In genomic region chr15:56241374-56242085, GRCh38 we compare ENCODE assay signal across 9 cellular contexts. TPM values are rescaled to one million over a fixed set of nuclear protein-coding genes. Genes with fewer than 3 reads are reported as not detected.
DNase-seq lines count a peak whose midpoint lies in the region; ATAC-seq and TF ChIP-seq lines count a peak whose summit lies in the region.
"Had no signal": no experiment of that assay in that cellular context is flagged by ENCODE, and none has a peak within 500 bp of the region (broad histone marks: within the 10 kb centered on the region; RNA-seq: fewer than 3 reads in every experiment).

No MANE protein-coding gene starts in this region.

- H3K27ac Mint-ChIP-seq in memory B cell: no peak overlapping the region

- H3K4me3 Mint-ChIP-seq in memory B cell: peak overlapping the region; percentile 24

- no peak for ATAC-seq in memory B cell (ENCODE audit: low read depth)

- peaks cover 30% of the 10 kb centered on the region for H3K4me1 Mint-ChIP-seq in memory B cell

- H3K27me3 Mint-ChIP-seq in memory B cell: no peaks in the 10 kb centered on the region

- H3K4me3 ChIP-seq in BE2C (ENCODE audit: low read depth, low read length) (peak overlapping the region; percentile 95), HFF-Myc (replicated peaks; ENCODE audit: low read depth, low read length) (peak overlapping the region; percentile 71), astrocyte of the spinal cord (ENCODE audit: low read depth, low read length) (peak overlapping the region; percentile 69)

- H3K9me3 Mint-ChIP-seq in memory B cell: no peaks in the 10 kb centered on the region

- H3K27me3 ChIP-seq in BE2C: no peaks in the 10 kb centered on the region

- H3K4me1 ChIP-seq in BE2C: peaks cover 9% of the 10 kb centered on the region; the same call in 1 of the 2 replicates

- in situ Hi-C loops in astrocyte of the spinal cord (cut with HindIII; ENCODE audit: low sequenced_read_pairs): no loop called here

- H3K36me3 ChIP-seq in BE2C: peaks cover 9% of the 10 kb centered on the region

- TF ChIP-seq CTCF in BE2C (IDR thresholded peaks at IDR 0.05; ENCODE audit: low read depth, low read length) (no peak), HFF-Myc (IDR thresholded peaks at IDR 0.05; ENCODE audit: low read depth, low read length, missing control alignments) (no peak), astrocyte of the spinal cord (IDR thresholded peaks at IDR 0.05; ENCODE audit: low read depth, low read length) (no peak)

- no peaks in the 10 kb centered on the region for H3K9me3 ChIP-seq in BE2C

- H3K36me3 Mint-ChIP-seq in memory B cell: peaks cover 6% of the 10 kb centered on the region

- no peak for DNase-seq in BE2C
- no peak for DNase-seq in HFF-Myc (ENCODE audit: extremely low read depth, low read depth)
- DNase-seq in astrocyte of the spinal cord (ENCODE audit: low read depth, low spot score): peak; percentile 27
- DNase-seq in memory B cell (ENCODE audit: low spot score in 2 of 2): no peak
- DNase-seq in globus pallidus (ENCODE audit: low spot score): no peak
- DNase-seq in NCI-H187 treated with DMSO at 0.1 percent for 48 hours (lab: John Stamatoyannopoulos, UW): no peak
- no peak for DNase-seq in HPDE6-E6E7 (ENCODE audit: extremely low spot score)
- DNase-seq in GM19238 (ENCODE audit: insufficient read length, low spot score): no peak
- DNase-seq: NCI-H748 treated with DMSO at 0.1 percent for 48 hours had no signal

RNA-seq across cellular contexts. Expression of gene RFX7, which starts 2.1 kb away (rescaled TPM):
- 14.4 TPM for polyA plus RNA-seq in BE2C (2012; ENCODE audit: insufficient read depth, insufficient read length, low read depth)
